ENCODE assay signal across 15 cellular contexts in the genomic region with DNA sequence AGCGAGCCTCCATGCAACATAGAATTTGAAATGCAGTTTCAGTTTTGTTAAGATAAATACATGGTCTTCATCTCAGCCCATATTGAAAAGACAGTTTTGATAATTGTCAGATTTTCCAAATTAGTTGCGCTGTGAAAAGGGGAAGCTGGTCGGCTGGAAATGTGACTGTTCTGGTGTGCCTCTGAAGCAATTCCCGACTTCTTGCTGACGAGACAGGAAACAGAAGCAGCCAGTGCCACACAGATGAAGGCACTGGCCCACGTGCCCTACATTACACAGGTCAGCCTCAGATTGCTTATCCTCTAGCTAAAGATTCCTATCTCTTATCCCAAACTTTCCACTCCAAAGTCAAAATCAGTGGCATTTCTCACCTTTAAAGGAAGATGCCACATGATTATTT.
DNase-seq lines count a peak whose midpoint lies in the region; ATAC-seq and TF ChIP-seq lines count a peak whose summit lies in the region.
"Had no signal": no experiment of that assay in that cellular context is flagged by ENCODE, and none has a peak within 500 bp of the region (broad histone marks: within the 10 kb centered on the region; RNA-seq: fewer than 3 reads in every experiment).

No MANE protein-coding gene starts in this region.

- TF ChIP-seq POLR2A in NB4 (IDR thresholded peaks at IDR 0.05; ENCODE audit: extremely low read depth, insufficient read length): no peak
- no peak for TF ChIP-seq POLR2A in breast epithelium (IDR thresholded peaks at IDR 0.05)

- DNase-seq in DMS153 treated with DMSO at 0.1 percent for 48 hours (lab: John Stamatoyannopoulos, UW; ENCODE audit: unreplicated experiment) (peak; percentile 29), NB4 (ENCODE audit: low read depth) (peak; percentile 27), right cardiac atrium (peak; percentile 15 to 57 (median 32)), sciatic nerve (ENCODE audit: low spot score) (no peak), cerebellar nuclear complex (lab: John Stamatoyannopoulos, UW) (no peak), 8988T (no peak), breast epithelium (ENCODE audit: low spot score in 2 of 2) (no peak)
- DNase-seq: activated CD8-positive, alpha-beta memory T cell treated with anti-CD3 and anti-CD28 coated beads, Interleukin-2, amount 10 ng/mL, durations not matched to agents 7 days and 5 days; endodermal cell; GF-D8; NCI-H1417 treated with DMSO at 0.1 percent for 48 hours; stimulated activated CD4-positive, alpha-beta T cell treated with anti-CD3 and anti-CD28 coated beads, Interleukin-2, amount 100 ng/mL, for 48 hours had no signal

- no peaks in the 10 kb centered on the region for H3K27me3 ChIP-seq in right cardiac atrium (ENCODE audit: control insufficient read depth, insufficient read depth)
- no peaks in the 10 kb centered on the region for H3K27me3 ChIP-seq in breast epithelium

- no peaks in the 10 kb centered on the region for H3K4me1 ChIP-seq in right cardiac atrium (ENCODE audit: control insufficient read depth, insufficient read depth, low read length)
- H3K4me1 ChIP-seq in breast epithelium: no peaks in the 10 kb centered on the region

- no peaks in the 10 kb centered on the region for H3K9me3 ChIP-seq in right cardiac atrium (ENCODE audit: control insufficient read depth, low read length)
- H3K9me3 ChIP-seq in breast epithelium: no peaks in the 10 kb centered on the region

- no peak for TF ChIP-seq CTCF in NB4 (IDR thresholded peaks at IDR 0.05; ENCODE audit: low read depth, low read length)
- no peak for TF ChIP-seq CTCF in breast epithelium (IDR thresholded peaks at IDR 0.05)

- ATAC-seq in right cardiac atrium (no peak), sciatic nerve (peak; percentile 72), HG03460 (IDR thresholded peaks at IDR 0.05; ENCODE audit: unreplicated experiment) (no peak)
- ATAC-seq: activated CD4-positive, CD25-positive, alpha-beta regulatory T cell treated with anti-CD3 and anti-CD28 coated beads, Interleukin-2, amount 50 U/mL, for 24 hours; activated CD8-positive, alpha-beta memory T cell treated with anti-CD3 and anti-CD28 coated beads, Interleukin-2, amount 10 ng/mL, durations not matched to agents 7 days and 5 days had no signal

- H3K27ac ChIP-seq in right cardiac atrium (ENCODE audit: low read length) (no peak overlapping the region), breast epithelium (no peak overlapping the region)
- H3K27ac ChIP-seq: KMS-11 had no signal

- intact Hi-C loops in right cardiac atrium (cut with DNase I): no loop called here
- intact Hi-C loops in sciatic nerve (cut with DNase I): no loop called here
- intact Hi-C loops in breast epithelium (cut with DNase I; ENCODE audit: low total_unique reads): no loop called here

- H3K36me3 ChIP-seq in breast epithelium: no peaks in the 10 kb centered on the region

- H3K4me3 ChIP-seq in NB4 (ENCODE audit: low read depth, low read length) (no peak overlapping the region), right cardiac atrium (ENCODE audit: low read length) (no peak overlapping the region), breast epithelium (no peak overlapping the region)

- WGBS in right cardiac atrium: 46% methylated on average over 6 of the region's 6 CpGs

Comparison
In these comparisons a context has a peak if more than half of its experiments do, and no peak if none do; other contexts are left out.
1. DNase-seq: peak in DMS153 treated with DMSO at 0.1 percent for 48 hours (single experiment), NB4 (single experiment) and right cardiac atrium (3 of 3); none in sciatic nerve (single experiment), cerebellar nuclear complex (0 of 2), 8988T (single experiment) and breast epithelium (0 of 2).